ENCODE assay signal across 7 cellular contexts in the genomic region with DNA sequence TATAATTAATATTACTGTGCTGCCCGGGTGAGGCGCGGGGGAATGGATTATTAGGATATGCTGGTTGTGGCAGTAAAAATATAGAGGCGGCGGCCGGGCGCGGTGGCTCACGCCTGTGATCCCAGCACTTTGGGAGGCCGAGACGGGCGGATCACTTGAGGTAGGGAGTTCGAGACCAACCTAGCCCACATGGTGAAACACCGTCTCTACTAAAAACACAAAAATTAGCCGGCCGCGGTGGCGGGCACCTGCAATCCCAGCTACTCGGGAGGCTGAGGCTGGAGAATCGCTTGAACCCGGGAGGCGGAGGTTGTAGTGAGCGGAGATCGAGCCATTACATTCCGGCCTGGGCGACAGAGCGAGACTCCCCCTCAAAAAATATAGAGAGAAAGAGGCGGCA. TPM values are rescaled to one million over a fixed set of nuclear protein-coding genes. Genes with fewer than 3 reads are reported as not detected.
DNase-seq lines count a peak whose midpoint lies in the region; ATAC-seq and TF ChIP-seq lines count a peak whose summit lies in the region.
"Not testable (repeated sequence)": the region's sequence is repeated elsewhere in the genome, so short reads cannot be mapped to it uniquely, and the experiment has no call there.

No MANE protein-coding gene starts in this region.

- TF ChIP-seq POLR2A in breast epithelium (IDR thresholded peaks at IDR 0.05); gastroesophageal sphincter (IDR thresholded peaks at IDR 0.05): not testable (repeated sequence)

- CTCF ChIA-PET in activated CD8-positive, alpha-beta T cell treated with anti-CD3 and anti-CD28 coated beads for 36 hours (lab: Charles Lee) = interaction anchor here (2.8 kb wide), 1 partner anchor 15 kb away, joined by 15 read pairs; no protein-coding TSS in a partner anchor

- peak overlapping the region; percentile 63 for H3K4me3 ChIP-seq in NT2/D1 (ENCODE audit: insufficient read length, low read depth)
- H3K4me3 ChIP-seq in breast epithelium = peak overlapping the region in 2 of 3 donors; percentile 80
- H3K4me3 ChIP-seq in gastroesophageal sphincter = peak overlapping the region; percentile 65 to 91
- peak overlapping the region; percentile 71 to 100 for H3K4me3 ChIP-seq in muscle layer of duodenum (ENCODE audit: low read depth in 1 of 2, low read length in 2 of 2)
- peak overlapping the region; percentile 84 for H3K4me3 ChIP-seq in skeletal muscle satellite cell (ENCODE audit: low read length)

- peak overlapping the region; percentile 77 for H3K9ac ChIP-seq in NT2/D1 (ENCODE audit: insufficient read length, low read depth)
- H3K9ac ChIP-seq in skeletal muscle satellite cell (ENCODE audit: low read depth, low read length) = peak overlapping the region; percentile 87

- ATAC-seq in activated CD8-positive, alpha-beta T cell treated with anti-CD3 and anti-CD28 coated beads for 36 hours; gastroesophageal sphincter: not testable (repeated sequence)

- H3K27ac ChIP-seq in breast epithelium (peak overlapping the region in 1 of 2 donors; percentile 100), gastroesophageal sphincter (peak overlapping the region in 2 of 4 donors; percentile 92 to 94)
- not testable (repeated sequence) for H3K27ac ChIP-seq in muscle layer of duodenum (ENCODE audit: low read length)

- 94 to 100% methylated on average over 1 to 19 of the region's 28 CpGs for WGBS in gastroesophageal sphincter (ENCODE audit: low coverage in 1 of 2), 2 donors

- not testable (repeated sequence) for H3K9me3 Mint-ChIP-seq in activated CD8-positive, alpha-beta T cell treated with anti-CD3 and anti-CD28 coated beads for 36 hours

- peak overlapping the region; percentile 42 for H3K27ac Mint-ChIP-seq in activated CD8-positive, alpha-beta T cell treated with anti-CD3 and anti-CD28 coated beads for 36 hours

- POLR2A ChIA-PET in activated CD8-positive, alpha-beta T cell treated with anti-CD3 and anti-CD28 coated beads for 36 hours (lab: Charles Lee) = not testable (repeated sequence)

- not testable (repeated sequence) for H3K36me3 Mint-ChIP-seq in activated CD8-positive, alpha-beta T cell treated with anti-CD3 and anti-CD28 coated beads for 36 hours (ENCODE audit: low read depth)

- not testable (repeated sequence) for H3K27me3 Mint-ChIP-seq in activated CD8-positive, alpha-beta T cell treated with anti-CD3 and anti-CD28 coated beads for 36 hours

- peak overlapping the region; percentile 87 for H3K4me2 ChIP-seq in skeletal muscle satellite cell (ENCODE audit: low read length)

- H3K36me3 ChIP-seq in NT2/D1 (ENCODE audit: insufficient read depth, insufficient read length, low read length) = peaks cover 11% of the 10 kb centered on the region
- H3K36me3 ChIP-seq in breast epithelium; gastroesophageal sphincter; muscle layer of duodenum (ENCODE audit: control insufficient read depth in 1 of 2, insufficient read depth in 2 of 2, low read length in 2 of 2); skeletal muscle satellite cell (ENCODE audit: insufficient read depth, low read length): not testable (repeated sequence)

- H3K4me1 Mint-ChIP-seq in activated CD8-positive, alpha-beta T cell treated with anti-CD3 and anti-CD28 coated beads for 36 hours (ENCODE audit: low read depth) = peaks cover 32% of the 10 kb centered on the region

- H3K4me3 Mint-ChIP-seq in activated CD8-positive, alpha-beta T cell treated with anti-CD3 and anti-CD28 coated beads for 36 hours = peak overlapping the region; percentile 84

- intact Hi-C loops in activated CD8-positive, alpha-beta T cell treated with anti-CD3 and anti-CD28 coated beads for 36 hours (cut with micrococcal nuclease); breast epithelium (cut with DNase I; ENCODE audit: low total_unique reads): not testable (repeated sequence)

- H3K27me3 ChIP-seq in NT2/D1 (ENCODE audit: insufficient read depth, insufficient read length); breast epithelium; gastroesophageal sphincter; muscle layer of duodenum (ENCODE audit: low read depth, low read length); skeletal muscle satellite cell (ENCODE audit: control insufficient read depth, insufficient read depth, low read length): not testable (repeated sequence)

- H3K4me1 ChIP-seq in NT2/D1 (ENCODE audit: insufficient read depth, insufficient read length); breast epithelium; muscle layer of duodenum (ENCODE audit: control insufficient read depth in 1 of 2, insufficient read depth in 2 of 2, low read length in 2 of 2); skeletal muscle satellite cell (ENCODE audit: control insufficient read depth, insufficient read depth, low read length): not testable (repeated sequence)
- peaks cover 0 to 13% (median 0%) of the 10 kb centered on the region in 3 donors for H3K4me1 ChIP-seq in gastroesophageal sphincter

- not testable (repeated sequence) for TF ChIP-seq EP300 in gastroesophageal sphincter (IDR thresholded peaks at IDR 0.05)

- TF ChIP-seq CTCF in activated CD8-positive, alpha-beta T cell treated with anti-CD3 and anti-CD28 coated beads for 36 hours (IDR thresholded peaks at IDR 0.05); breast epithelium (IDR thresholded peaks at IDR 0.05); gastroesophageal sphincter (IDR thresholded peaks at IDR 0.05): not testable (repeated sequence)

- DNase-seq in ELF-1 (ENCODE audit: low read depth, low spot score) = peak; percentile 19
- DNase-seq in NT2/D1 (ENCODE audit: low read depth, low spot score); activated CD8-positive, alpha-beta T cell treated with anti-CD3 and anti-CD28 coated beads for 36 hours; breast epithelium (ENCODE audit: low spot score in 2 of 2): not testable (repeated sequence)

- H3K9me3 ChIP-seq in NT2/D1 (ENCODE audit: insufficient read depth, low read length); breast epithelium; gastroesophageal sphincter; muscle layer of duodenum (ENCODE audit: control insufficient read depth in 1 of 2, low read length in 2 of 2); skeletal muscle satellite cell (replicated peaks; ENCODE audit: low read length): not testable (repeated sequence)

RNA-seq across cellular contexts. Expression of a gene that starts 0.6 kb away (rescaled TPM):
- total RNA-seq in activated CD8-positive, alpha-beta T cell treated with anti-CD3 and anti-CD28 coated beads for 36 hours = 10 to 100 TPM in 1 of 2 experiments, 1 to 10 TPM in 1; 8.1 to 10.4 TPM
- 10 to 100 TPM in 2 of 3 donors, 1 to 10 TPM in 1; 5.8 to 26.3 (median 18.7) TPM for total RNA-seq in breast epithelium
- 1 to 10 TPM; 1.7 to 9.7 (median 3.7) TPM for total RNA-seq in gastroesophageal sphincter
- 8.5 and 8.6 TPM in 2 replicates for total RNA-seq in skeletal muscle satellite cell (2012; rRNA removed)
